In genomic region chr14:100727565-100728240, GRCh38 we compare ENCODE assay signal across 1 cellular context.
TF ChIP-seq lines count a peak whose summit lies in the region.

No MANE protein-coding gene starts in this region.

TF ChIP-seq in H1, 55 proteins besides CTCF, POLR2A, EP300 and RAD21:
- TF ChIP-seq TBP (IDR thresholded peaks at IDR 0.05; ENCODE audit: low read depth, low read length): no peak
- TF ChIP-seq, protein P1, sequence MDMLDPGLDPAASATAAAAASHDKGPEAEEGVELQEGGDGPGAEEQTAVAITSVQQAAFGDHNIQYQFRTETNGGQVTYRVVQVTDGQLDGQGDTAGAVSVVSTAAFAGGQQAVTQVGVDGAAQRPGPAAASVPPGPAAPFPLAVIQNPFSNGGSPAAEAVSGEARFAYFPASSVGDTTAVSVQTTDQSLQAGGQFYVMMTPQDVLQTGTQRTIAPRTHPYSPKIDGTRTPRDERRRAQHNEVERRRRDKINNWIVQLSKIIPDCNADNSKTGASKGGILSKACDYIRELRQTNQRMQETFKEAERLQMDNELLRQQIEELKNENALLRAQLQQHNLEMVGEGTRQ (IDR thresholded peaks at IDR 0.05; ENCODE audit: low read length): no peak
- no peak for TF ChIP-seq KDM1A (IDR thresholded peaks at IDR 0.05; ENCODE audit: borderline replicate concordance, low read length)
- TF ChIP-seq SUZ12 (IDR thresholded peaks at IDR 0.05; ENCODE audit: low read length): peak; percentile 74; the same call in 1 of the 2 replicates
- TF ChIP-seq EZH2 (IDR thresholded peaks at IDR 0.05; ENCODE audit: low read depth, low read length, severe bottlenecking): peak; percentile 9
- TF ChIP-seq CREB1 (IDR thresholded peaks at IDR 0.05): no peak
- no peak for TF ChIP-seq ATF2 (IDR thresholded peaks at IDR 0.05; ENCODE audit: low read length)
- TF ChIP-seq SIN3A (conservative IDR thresholded peaks at IDR 0.05 in 1 of 2, IDR thresholded peaks at IDR 0.05 in 1 of 2; ENCODE audit: low read depth in 1 of 2, low read length in 2 of 2): 0 out of 4 replicates have a peak, but pooled peaks of 1 of the 2 experiments have one; percentile 32
- TF ChIP-seq, protein P2, sequence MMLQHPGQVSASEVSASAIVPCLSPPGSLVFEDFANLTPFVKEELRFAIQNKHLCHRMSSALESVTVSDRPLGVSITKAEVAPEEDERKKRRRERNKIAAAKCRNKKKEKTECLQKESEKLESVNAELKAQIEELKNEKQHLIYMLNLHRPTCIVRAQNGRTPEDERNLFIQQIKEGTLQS (IDR thresholded peaks at IDR 0.05; ENCODE audit: insufficient read depth, low read depth, low read length): no peak
- TF ChIP-seq MAFK (IDR thresholded peaks at IDR 0.05; ENCODE audit: low read depth, low read length): no peak
- TF ChIP-seq JUND (IDR thresholded peaks at IDR 0.05; ENCODE audit: low read length): no peak
- no peak for TF ChIP-seq CTBP2 (IDR thresholded peaks at IDR 0.05; ENCODE audit: borderline replicate concordance, insufficient read depth, insufficient read length, low read length)
